ENCODE assay signal across 1 cellular context in the genomic region with DNA sequence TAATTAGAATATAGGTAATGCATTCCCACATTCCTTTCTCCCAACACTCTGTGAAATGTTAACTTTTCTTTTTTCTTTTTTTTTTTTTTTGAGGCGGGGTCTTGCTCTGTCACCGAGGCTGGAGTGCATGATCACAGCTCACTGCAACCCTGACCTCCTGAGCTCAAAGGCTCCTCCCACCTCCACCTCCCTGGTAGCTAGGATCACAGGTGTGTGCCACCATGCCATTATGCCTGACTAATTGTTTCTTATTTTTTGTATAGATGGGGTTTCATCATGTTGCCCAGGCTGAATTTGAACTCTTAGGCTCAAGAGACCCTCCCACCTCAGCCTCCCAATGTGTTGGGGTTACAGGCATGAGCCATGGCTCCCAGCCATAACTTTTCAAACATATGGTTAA.
TF ChIP-seq lines count a peak whose summit lies in the region.

No MANE protein-coding gene starts in this region.

TF ChIP-seq in IMR-90, 13 proteins besides CTCF, POLR2A, EP300 and RAD21 (continued from another document):
- TF ChIP-seq, protein P1, sequence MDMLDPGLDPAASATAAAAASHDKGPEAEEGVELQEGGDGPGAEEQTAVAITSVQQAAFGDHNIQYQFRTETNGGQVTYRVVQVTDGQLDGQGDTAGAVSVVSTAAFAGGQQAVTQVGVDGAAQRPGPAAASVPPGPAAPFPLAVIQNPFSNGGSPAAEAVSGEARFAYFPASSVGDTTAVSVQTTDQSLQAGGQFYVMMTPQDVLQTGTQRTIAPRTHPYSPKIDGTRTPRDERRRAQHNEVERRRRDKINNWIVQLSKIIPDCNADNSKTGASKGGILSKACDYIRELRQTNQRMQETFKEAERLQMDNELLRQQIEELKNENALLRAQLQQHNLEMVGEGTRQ (IDR thresholded peaks at IDR 0.05; ENCODE audit: low read depth, low read length), result no peak
- TF ChIP-seq RCOR1 (IDR thresholded peaks at IDR 0.05; ENCODE audit: insufficient replicate concordance, low read length) (no peak), NFE2L2 (IDR thresholded peaks at IDR 0.05; ENCODE audit: low read depth, low read length) (no peak), RFX5 (IDR thresholded peaks at IDR 0.05; ENCODE audit: low read depth, low read length) (no peak), MAZ (IDR thresholded peaks at IDR 0.05; ENCODE audit: borderline replicate concordance, low read depth, low read length) (no peak), CHD1 (IDR thresholded peaks at IDR 0.05; ENCODE audit: low read depth, low read length) (no peak)
TF ChIP-seq in IMR-90: peak in this region for 0.
